In genomic region chr6:148700047-148700712, GRCh38 we compare ENCODE assay signal across 8 cellular contexts. TPM values are rescaled to one million over a fixed set of nuclear protein-coding genes. Genes with fewer than 3 reads are reported as not detected.
DNase-seq lines count a peak whose midpoint lies in the region; ATAC-seq and TF ChIP-seq lines count a peak whose summit lies in the region.

No MANE protein-coding gene starts in this region.

- peaks cover 0 to 1% (median 0%) of the 10 kb centered on the region in 3 donors for H3K27me3 Mint-ChIP-seq in CD14-positive monocyte (ENCODE audit: low read depth in 3 of 3)

- H3K27me3 ChIP-seq in effector memory CD4-positive, alpha-beta T cell (replicated peaks; ENCODE audit: control insufficient read depth, insufficient read depth, low read length, poor library complexity, severe bottlenecking): no peaks in the 10 kb centered on the region
- H3K27me3 ChIP-seq in ovary: no peaks in the 10 kb centered on the region

- no peak overlapping the region for H3K27ac ChIP-seq in effector memory CD4-positive, alpha-beta T cell (ENCODE audit: insufficient read depth, low read length, poor library complexity, severe bottlenecking)
- no peak overlapping the region for H3K27ac ChIP-seq in ovary

- no peaks in the 10 kb centered on the region for H3K36me3 ChIP-seq in effector memory CD4-positive, alpha-beta T cell (ENCODE audit: control insufficient read depth, insufficient read depth, low read length)
- no peaks in the 10 kb centered on the region for H3K36me3 ChIP-seq in ovary

- intact Hi-C loops in CD14-positive monocyte (cut with micrococcal nuclease) (no loop called here), ovary (cut with DNase I) (no loop called here)

- peak overlapping the region in 5 of 7 donors; percentile 75 to 89 (median 83) for H3K27ac Mint-ChIP-seq in CD14-positive monocyte

- H3K4me1 Mint-ChIP-seq in CD14-positive monocyte: peaks cover 13% of the 10 kb centered on the region

- ATAC-seq in GM18498 (IDR thresholded peaks at IDR 0.05; ENCODE audit: unreplicated experiment): no peak

- 21 to 26% (median 26%) methylated on average over 2 of the region's 2 CpGs for WGBS in ovary, 3 donors

- no peaks in the 10 kb centered on the region for H3K9me3 ChIP-seq in effector memory CD4-positive, alpha-beta T cell (ENCODE audit: control insufficient read depth, low read length)
- H3K9me3 ChIP-seq in ovary: no peaks in the 10 kb centered on the region

- DNase-seq in CD14-positive monocyte (ENCODE audit: low spot score): no peak
- no peak for DNase-seq in effector memory CD4-positive, alpha-beta T cell
- no peak for DNase-seq in ovary
- no peak for DNase-seq in central memory CD4-positive, alpha-beta T cell
- DNase-seq in stimulated activated CD4-positive, alpha-beta T cell treated with anti-CD3 and anti-CD28 coated beads, Interleukin-2, amount 100 ng/mL, for 24 hours: no peak
- no peak for DNase-seq in NK-92 (lab: John Stamatoyannopoulos, UW; ENCODE audit: unreplicated experiment)

- no peak for TF ChIP-seq POLR2A in ovary (IDR thresholded peaks at IDR 0.05)

- no peaks in the 10 kb centered on the region for H3K4me1 ChIP-seq in effector memory CD4-positive, alpha-beta T cell (ENCODE audit: control insufficient read depth, insufficient read depth, low read length, poor library complexity, severe bottlenecking)
- H3K4me1 ChIP-seq in ovary (ENCODE audit: insufficient read depth): peaks cover 3% of the 10 kb centered on the region

- H3K4me3 Mint-ChIP-seq in CD14-positive monocyte: peak overlapping the region; percentile 81 to 91

- H3K9me3 Mint-ChIP-seq in CD14-positive monocyte: peaks cover 0 to 13% (median 5%) of the 10 kb centered on the region in 7 donors

- no peak for TF ChIP-seq EP300 in ovary (IDR thresholded peaks at IDR 0.05)

- peak; percentile 48 for TF ChIP-seq CTCF in CD14-positive monocyte (IDR thresholded peaks at IDR 0.05)
- TF ChIP-seq CTCF in LNCAP (IDR thresholded peaks at IDR 0.05): peak; percentile 46; the same call in 1 of the 2 replicates
- no peak for TF ChIP-seq CTCF in ovary (IDR thresholded peaks at IDR 0.05)

- peak overlapping the region; percentile 47 for H3K4me3 ChIP-seq in effector memory CD4-positive, alpha-beta T cell (ENCODE audit: insufficient read depth, low read depth, low read length, poor library complexity, severe bottlenecking)
- H3K4me3 ChIP-seq in ovary: peak overlapping the region; percentile 34

- H3K36me3 Mint-ChIP-seq in CD14-positive monocyte: peaks cover 0 to 3% of the 10 kb centered on the region in 2 donors

RNA-seq across cellular contexts. Expression of gene UST, which starts 46.6 kb away (rescaled TPM):
- polyA plus RNA-seq in CD14-positive monocyte (under 1 TPM; 0.33 to 0.48 TPM), ovary (10 to 100 TPM; 11.8 to 20.1 TPM)
- total RNA-seq in ovary: 10 to 100 TPM; 12.3 to 19.3 (median 16.5) TPM

Comparison
In these comparisons a context has a peak if more than half of its experiments do, and no peak if none do; other contexts are left out.
1. CTCF ChIP-seq: peak in CD14-positive monocyte (single experiment) and LNCAP (single experiment); none in ovary (0 of 3).
2. RNA of gene UST, which starts 46.6 kb away (polyA plus RNA-seq): 11.8 to 20.1 TPM in ovary; 0.33 to 0.48 TPM in CD14-positive monocyte; every median in the first group is over 4 times any median in the second.